Comparison of ENCODE assay signal across 9 cellular contexts in the genomic region with DNA sequence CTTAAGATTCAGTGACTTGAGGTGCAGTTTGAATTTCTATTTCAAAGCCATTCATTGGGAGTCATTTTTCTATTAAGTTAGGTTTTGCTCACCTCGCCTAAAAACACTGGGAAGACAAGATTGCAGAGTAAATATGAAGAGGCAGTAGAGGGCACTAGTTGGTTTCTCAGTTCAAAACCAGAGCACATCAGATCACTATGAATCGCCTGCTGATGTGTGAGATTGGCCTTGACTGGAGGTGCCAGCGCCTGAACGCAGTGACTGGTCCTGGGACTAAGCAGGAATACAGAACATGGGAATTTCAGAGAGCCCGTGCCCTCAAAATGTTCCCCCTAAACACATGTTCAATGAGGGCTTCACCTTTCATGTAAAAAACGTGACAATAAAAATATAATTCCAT.
DNase-seq lines count a peak whose midpoint lies in the region; ATAC-seq and TF ChIP-seq lines count a peak whose summit lies in the region.
"Had no signal": no experiment of that assay in that cellular context is flagged by ENCODE, and none has a peak within 500 bp of the region (broad histone marks: within the 10 kb centered on the region; RNA-seq: fewer than 3 reads in every experiment).

No MANE protein-coding gene starts in this region.

- no peaks in the 10 kb centered on the region for H3K9me3 ChIP-seq in CD4-positive, CD25-positive, alpha-beta regulatory T cell (ENCODE audit: control insufficient read depth in 2 of 2, low read length in 2 of 2)
- no peaks in the 10 kb centered on the region for H3K9me3 ChIP-seq in MM.1S (replicated peaks; ENCODE audit: insufficient read depth, low read length)
- H3K9me3 ChIP-seq in WERI-Rb-1 (ENCODE audit: severe bottlenecking), result no peaks in the 10 kb centered on the region

- H3K79me2 ChIP-seq in MM.1S (ENCODE audit: low read length), result no peaks in the 10 kb centered on the region

- TF ChIP-seq CTCF in MM.1S (IDR thresholded peaks at IDR 0.05; ENCODE audit: low read length) (peak; percentile 35), WERI-Rb-1 (IDR thresholded peaks at IDR 0.05; ENCODE audit: low read depth, low read length) (peak; percentile 68), foreskin fibroblast (IDR thresholded peaks at IDR 0.05; ENCODE audit: low read depth, low read length) (peak; percentile 31)

- peak in 1 of 3 donors; percentile 72 for DNase-seq in CD4-positive, CD25-positive, alpha-beta regulatory T cell
- DNase-seq in MM.1S (no peak), WERI-Rb-1 (peak; percentile 73), foreskin fibroblast (peak in 1 of 2 donors; percentile 51), pulmonary artery endothelial cell (ENCODE audit: low read depth, low spot score) (peak; percentile 56), SKM-1 treated with dmso at 0.1 percent for 144 hours (lab: John Stamatoyannopoulos, UW; ENCODE audit: unreplicated experiment) (no peak)

- no peak overlapping the region for H3K9ac ChIP-seq in MM.1S (ENCODE audit: low read length)

- ATAC-seq in CD4-positive, CD25-positive, alpha-beta regulatory T cell (ENCODE audit: low read depth in 2 of 2), result peak in 1 of 2 donors; percentile 46
- ATAC-seq in GM19043 (IDR thresholded peaks at IDR 0.05; ENCODE audit: low read depth, unreplicated experiment) (peak; percentile 69), GM21515 (IDR thresholded peaks at IDR 0.05; ENCODE audit: unreplicated experiment) (no peak)

- no peaks in the 10 kb centered on the region for H3K27me3 ChIP-seq in CD4-positive, CD25-positive, alpha-beta regulatory T cell (ENCODE audit: control insufficient read depth, insufficient read depth, low read length)
- H3K27me3 ChIP-seq in MM.1S (replicated peaks; ENCODE audit: insufficient read depth, low read length) (no peaks in the 10 kb centered on the region), WERI-Rb-1 (ENCODE audit: insufficient read depth, low read depth, severe bottlenecking) (no peaks in the 10 kb centered on the region)

- H3F3A ChIP-seq in MM.1S (ENCODE audit: insufficient read depth, low read length), result no peaks in the 10 kb centered on the region

- peaks cover 0 to 11% (median 5%) of the 10 kb centered on the region in 4 donors for H3K4me1 Mint-ChIP-seq in CD4-positive, CD25-positive, alpha-beta regulatory T cell

- peak overlapping the region in 2 of 3 donors; percentile 26 to 64 for H3K27ac Mint-ChIP-seq in CD4-positive, CD25-positive, alpha-beta regulatory T cell

- H3K36me3 Mint-ChIP-seq in CD4-positive, CD25-positive, alpha-beta regulatory T cell, result peaks cover 39% of the 10 kb centered on the region

- H3K4me2 ChIP-seq in MM.1S (ENCODE audit: low read depth, low read length), result no peak overlapping the region

- H3K9me2 ChIP-seq in MM.1S (replicated peaks; ENCODE audit: insufficient read depth, low read length), result no peaks in the 10 kb centered on the region

- no peak overlapping the region for H3K27ac ChIP-seq in CD4-positive, CD25-positive, alpha-beta regulatory T cell (ENCODE audit: insufficient read depth, low read length, poor library complexity, severe bottlenecking)
- H3K27ac ChIP-seq in MM.1S (ENCODE audit: low read length) (no peak overlapping the region), WERI-Rb-1 (peak overlapping the region; percentile 49)
- H3K27ac ChIP-seq: SK-N-MC had no signal

- H3K4me3 ChIP-seq in CD4-positive, CD25-positive, alpha-beta regulatory T cell (ENCODE audit: low read depth, low read length), result no peak overlapping the region
- H3K4me3 ChIP-seq in MM.1S (ENCODE audit: low read length), result no peak overlapping the region
- H3K4me3 ChIP-seq in WERI-Rb-1 (ENCODE audit: low read depth, low read length), result no peak overlapping the region
- H3K4me3 ChIP-seq in foreskin fibroblast (ENCODE audit: low read depth in 1 of 2, low read length in 2 of 2), result no peak overlapping the region
- H3K4me3 ChIP-seq: SK-N-MC had no signal

- H2AFZ ChIP-seq in MM.1S (ENCODE audit: low read length), result no peak overlapping the region

- no peaks in the 10 kb centered on the region for H3K4me1 ChIP-seq in CD4-positive, CD25-positive, alpha-beta regulatory T cell (ENCODE audit: control insufficient read depth, insufficient read depth, low read length, poor library complexity, severe bottlenecking)
- no peaks in the 10 kb centered on the region for H3K4me1 ChIP-seq in MM.1S (ENCODE audit: low read length)

- H3K9me3 Mint-ChIP-seq in CD4-positive, CD25-positive, alpha-beta regulatory T cell, result peaks cover 0 to 2% (median 0%) of the 10 kb centered on the region in 7 donors

- no peak overlapping the region for H3K4me3 Mint-ChIP-seq in CD4-positive, CD25-positive, alpha-beta regulatory T cell

- no peaks in the 10 kb centered on the region for H4K20me1 ChIP-seq in MM.1S (ENCODE audit: insufficient read depth, low read length)

- peaks cover 23% of the 10 kb centered on the region for H3K36me3 ChIP-seq in CD4-positive, CD25-positive, alpha-beta regulatory T cell (ENCODE audit: control insufficient read depth, insufficient read depth, low read length)
- no peaks in the 10 kb centered on the region for H3K36me3 ChIP-seq in MM.1S (replicated peaks; ENCODE audit: insufficient read depth, low read length)
- no peaks in the 10 kb centered on the region for H3K36me3 ChIP-seq in WERI-Rb-1

- no peaks in the 10 kb centered on the region for H3K27me3 Mint-ChIP-seq in CD4-positive, CD25-positive, alpha-beta regulatory T cell

Comparison
In these comparisons a context has a peak if more than half of its experiments do, and no peak if none do; other contexts are left out.
1. DNase-seq: peak in WERI-Rb-1 (single experiment) and pulmonary artery endothelial cell (single experiment); none in MM.1S (single experiment) and SKM-1 treated with dmso at 0.1 percent for 144 hours (single experiment).
2. Peak in every context shown above with its lines, with median percentiles within 50 percentile points of each other: CTCF ChIP-seq.